ENCODE assay signal across 15 cellular contexts in the genomic region with DNA sequence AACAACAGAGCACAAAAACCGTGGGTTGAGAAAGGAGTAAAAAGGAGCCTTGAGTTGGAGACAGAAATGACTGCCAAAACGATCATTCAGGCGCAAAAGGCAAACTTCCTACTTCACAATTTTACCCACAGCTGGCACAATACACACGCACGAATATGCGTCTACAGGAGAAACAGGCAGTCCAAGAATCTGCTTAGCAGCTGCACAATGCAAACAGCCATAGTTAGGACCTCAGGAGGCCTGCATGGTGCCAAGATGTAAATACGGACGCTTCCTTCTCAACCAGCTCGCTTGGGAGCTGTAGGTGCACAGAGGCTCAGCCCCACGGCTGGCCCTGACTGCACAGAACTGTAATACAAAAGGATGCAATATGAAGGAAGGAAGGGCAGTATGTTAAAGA.
DNase-seq lines count a peak whose midpoint lies in the region.
"Had no signal": no experiment of that assay in that cellular context is flagged by ENCODE, and none has a peak within 500 bp of the region (broad histone marks: within the 10 kb centered on the region; RNA-seq: fewer than 3 reads in every experiment).

No MANE protein-coding gene starts in this region.

- no peaks in the 10 kb centered on the region for H3K27me3 ChIP-seq in esophagus (ENCODE audit: control insufficient read depth in 1 of 2, insufficient read depth in 2 of 2, low read length in 2 of 2)
- H3K27me3 ChIP-seq in rectal smooth muscle tissue (ENCODE audit: control insufficient read depth, insufficient read depth, low read length), result no peaks in the 10 kb centered on the region

- H3K27ac ChIP-seq in esophagus (ENCODE audit: low read depth in 2 of 2, low read length in 1 of 2), result peak overlapping the region; percentile 40 to 48
- peak overlapping the region; percentile 38 for H3K27ac ChIP-seq in rectal smooth muscle tissue (ENCODE audit: low read depth, low read length)
- H3K27ac ChIP-seq: A549, SJSA1 had no signal

- H3K4me1 ChIP-seq in esophagus (ENCODE audit: control insufficient read depth in 2 of 2, insufficient read depth in 2 of 2, low read length in 1 of 2) (no peaks in the 10 kb centered on the region), rectal smooth muscle tissue (ENCODE audit: control insufficient read depth, insufficient read depth, low read length) (no peaks in the 10 kb centered on the region)
- H3K4me1 ChIP-seq: A549, Caco-2, SJSA1 had no signal

- no peak overlapping the region for H3K9ac ChIP-seq in rectal smooth muscle tissue (ENCODE audit: low read length)

- DNase-seq in NCI-H2081 (lab: John Stamatoyannopoulos, UW) (peak; percentile 49 to 84), NCI-H2081 treated with DMSO at 0.1 percent for 48 hours (lab: John Stamatoyannopoulos, UW) (no peak), NCI-H446 treated with DMSO at 0.1 percent for 48 hours (lab: John Stamatoyannopoulos, UW) (peak; percentile 89), cerebellar nuclear complex (lab: John Stamatoyannopoulos, UW) (no peak), activated gamma-delta T cell (lab: John Stamatoyannopoulos, UW) (no peak), cortex of kidney (lab: John Stamatoyannopoulos, UW) (no peak)
- DNase-seq: Caco-2, erythroblast, substantia nigra had no signal

- no peaks in the 10 kb centered on the region for H3K9me3 ChIP-seq in esophagus (ENCODE audit: control insufficient read depth in 2 of 2, insufficient read depth in 1 of 2, low read depth in 1 of 2, low read length in 1 of 2)
- H3K9me3 ChIP-seq: A549, Caco-2, SJSA1 had no signal

- 24 to 30% methylated on average over 10 of the region's 10 CpGs for WGBS in esophagus, 2 donors

- H3K36me3 ChIP-seq in esophagus (ENCODE audit: control insufficient read depth in 2 of 2, insufficient read depth in 2 of 2, low read length in 1 of 2) (no peaks in the 10 kb centered on the region), rectal smooth muscle tissue (ENCODE audit: control insufficient read depth, insufficient read depth, low read length) (no peaks in the 10 kb centered on the region)
- H3K36me3 ChIP-seq: SJSA1 had no signal

- H3K4me3 ChIP-seq in esophagus (ENCODE audit: low read depth in 1 of 2, low read length in 2 of 2), result no peak overlapping the region
- no peak overlapping the region for H3K4me3 ChIP-seq in rectal smooth muscle tissue (ENCODE audit: low read length)
- H3K4me3 ChIP-seq: A549, lung, SJSA1, smooth muscle cell had no signal

Comparison
In these comparisons a context has a peak if more than half of its experiments do, and no peak if none do; other contexts are left out.
1. DNase-seq: peak in NCI-H2081 (2 of 2) and NCI-H446 treated with DMSO at 0.1 percent for 48 hours (single experiment); none in NCI-H2081 treated with DMSO at 0.1 percent for 48 hours (single experiment), cerebellar nuclear complex (0 of 2), activated gamma-delta T cell (single experiment) and cortex of kidney (single experiment).